Comparison of ENCODE assay signal across 8 cellular contexts in the genomic region with DNA sequence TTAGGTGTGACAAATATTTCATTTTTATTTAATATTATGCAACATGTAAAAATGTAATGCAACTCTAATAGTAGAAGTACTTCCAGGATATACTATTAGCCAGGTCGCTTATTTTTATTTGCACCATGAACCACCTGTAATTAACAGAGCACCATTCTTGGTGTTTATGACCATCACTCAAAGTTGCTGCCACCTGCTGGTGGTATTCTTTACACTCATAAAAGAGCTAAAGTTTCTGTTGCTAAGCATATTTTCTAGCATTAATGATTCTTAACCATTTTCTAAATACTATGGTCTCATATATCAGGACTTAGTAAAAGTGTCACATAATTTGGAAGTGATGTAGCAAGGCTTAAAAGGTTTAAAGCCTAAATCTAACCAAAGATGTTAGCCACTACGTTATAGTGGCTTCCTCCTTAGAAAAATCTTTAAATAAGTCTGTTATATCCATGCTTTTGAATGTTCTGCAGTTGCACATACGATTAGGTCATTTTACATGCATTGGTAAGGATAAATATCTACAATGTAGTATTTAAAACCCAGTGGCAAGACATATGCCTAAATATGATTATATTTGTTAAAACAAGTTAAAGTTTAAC.
DNase-seq lines count a peak whose midpoint lies in the region; FAIRE-seq and TF ChIP-seq lines count a peak whose summit lies in the region.

No MANE protein-coding gene starts in this region.

- DNase-seq in BE2C (peak; percentile 39), GM13977 (ENCODE audit: low spot score) (peak; percentile 11), HuH-7.5 (ENCODE audit: low spot score) (peak; percentile 4), SK-MEL-5 (ENCODE audit: low read depth, low spot score) (peak; percentile 62), foreskin fibroblast (peak; percentile 18 to 64), small intestine (peak; percentile 28)
- no peak for DNase-seq in stimulated activated CD4-positive, alpha-beta T cell treated with anti-CD3 and anti-CD28 coated beads, Interleukin-4, amount 100 ng/mL, for 24 hours
- no peak for DNase-seq in effector CD4-positive, alpha-beta T cell

- H3K4me1 ChIP-seq in BE2C, result no peaks in the 10 kb centered on the region
- no peaks in the 10 kb centered on the region for H3K4me1 ChIP-seq in small intestine (ENCODE audit: control insufficient read depth in 2 of 2, insufficient read depth in 1 of 2, low read depth in 1 of 2, low read length in 1 of 2)

- H3K36me3 ChIP-seq in BE2C (no peaks in the 10 kb centered on the region), small intestine (ENCODE audit: control insufficient read depth in 2 of 2, insufficient read depth in 2 of 2, low read length in 2 of 2) (no peaks in the 10 kb centered on the region)

- in situ Hi-C loops in GM13977 (cut with MboI; ENCODE audit: low pct_unique_long_range_greater_than_20kb, low sequenced_read_pairs, unreplicated experiment) (no loop called here), SK-MEL-5 (cut with HindIII; ENCODE audit: low pct_unique_long_range_greater_than_20kb, low sequenced_read_pairs) (no loop called here)

- no peak overlapping the region for H3K27ac ChIP-seq in small intestine (ENCODE audit: low read depth in 1 of 2, low read length in 1 of 2)

- H3K9me3 ChIP-seq in BE2C, result no peaks in the 10 kb centered on the region
- H3K9me3 ChIP-seq in small intestine (ENCODE audit: control insufficient read depth, low read depth), result no peaks in the 10 kb centered on the region

- H3K27me3 ChIP-seq in BE2C, result no peaks in the 10 kb centered on the region
- no peaks in the 10 kb centered on the region for H3K27me3 ChIP-seq in small intestine (ENCODE audit: control insufficient read depth in 2 of 2, insufficient read depth in 2 of 2, low read length in 2 of 2)

- TF ChIP-seq CTCF in BE2C (IDR thresholded peaks at IDR 0.05; ENCODE audit: low read depth, low read length) (peak; percentile 55), GM13977 (IDR thresholded peaks at IDR 0.05; ENCODE audit: extremely low read depth, insufficient read depth, missing control alignments) (peak; percentile 64), foreskin fibroblast (IDR thresholded peaks at IDR 0.05; ENCODE audit: low read depth, low read length) (peak; percentile 49)

- 30 to 61% (median 45%) methylated on average over 3 of the region's 3 CpGs for WGBS in small intestine, 3 donors

- peak; percentile 15 for FAIRE-seq in small intestine (lab: Jason Lieb, UNC)

- H3K4me3 ChIP-seq in BE2C (ENCODE audit: low read depth, low read length), result no peak overlapping the region
- no peak overlapping the region for H3K4me3 ChIP-seq in foreskin fibroblast (ENCODE audit: low read depth in 1 of 2, low read length in 2 of 2)
- no peak overlapping the region for H3K4me3 ChIP-seq in small intestine (ENCODE audit: low read depth in 1 of 2, low read length in 2 of 2)

Comparison
In these comparisons a context has a peak if more than half of its experiments do, and no peak if none do; other contexts are left out.
1. DNase-seq: peak in BE2C (single experiment), GM13977 (single experiment), HuH-7.5 (single experiment), SK-MEL-5 (single experiment), foreskin fibroblast (2 of 2) and small intestine (single experiment); none in stimulated activated CD4-positive, alpha-beta T cell treated with anti-CD3 and anti-CD28 coated beads, Interleukin-4, amount 100 ng/mL, for 24 hours (single experiment) and effector CD4-positive, alpha-beta T cell (single experiment).
2. Peak in every context shown above with its lines, with median percentiles within 50 percentile points of each other: CTCF ChIP-seq.